ENCODE assay signal across 9 cellular contexts in the genomic region with DNA sequence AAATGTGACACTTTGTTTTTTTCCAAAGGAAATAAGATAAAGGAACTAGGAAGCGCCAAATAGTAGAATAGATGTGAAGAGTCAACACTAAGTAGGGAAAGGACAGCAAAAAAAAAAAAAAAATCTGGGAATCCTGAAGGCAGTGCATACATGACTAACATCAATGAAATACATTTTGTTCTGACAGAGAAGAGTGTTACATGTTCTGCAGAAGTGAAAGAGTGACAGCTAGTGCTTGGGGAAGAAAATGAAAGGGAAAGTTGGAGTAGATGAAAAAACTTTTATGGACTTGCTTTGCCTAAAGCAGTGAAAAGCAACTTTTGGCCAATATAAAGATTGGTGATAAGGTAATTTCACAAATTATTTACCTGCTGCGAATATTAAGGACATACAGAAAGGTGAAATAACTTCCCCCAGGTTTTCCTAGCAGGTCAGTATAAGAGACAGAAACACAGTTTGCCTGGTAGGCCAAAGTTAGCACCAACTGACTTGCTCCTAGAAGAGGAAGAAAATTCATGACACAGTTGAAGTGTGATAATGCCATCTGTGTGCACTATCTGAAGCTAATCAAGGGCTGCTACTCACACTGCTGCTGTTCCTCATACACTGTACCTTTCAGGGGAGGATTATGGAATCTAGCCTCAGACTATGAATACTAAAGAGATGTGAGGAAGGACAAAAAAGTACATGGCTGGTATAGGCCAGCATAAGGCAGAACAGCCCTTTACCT. TPM values are rescaled to one million over a fixed set of nuclear protein-coding genes. Genes with fewer than 3 reads are reported as not detected.
DNase-seq lines count a peak whose midpoint lies in the region; ATAC-seq and TF ChIP-seq lines count a peak whose summit lies in the region.
"Had no signal": no experiment of that assay in that cellular context is flagged by ENCODE, and none has a peak within 500 bp of the region (broad histone marks: within the 10 kb centered on the region; RNA-seq: fewer than 3 reads in every experiment).

No MANE protein-coding gene starts in this region.

- H3K36me3 ChIP-seq in Loucy (ENCODE audit: insufficient read depth, low read length) (peaks cover 43% of the 10 kb centered on the region; the same call in 1 of the 2 replicates), prostate gland (no peaks in the 10 kb centered on the region)

- H3K4me1 ChIP-seq in Loucy (ENCODE audit: insufficient read depth, low read length, poor library complexity, severe bottlenecking) (no peaks in the 10 kb centered on the region), prostate gland (replicated peaks) (no peaks in the 10 kb centered on the region)

- no peak overlapping the region for H3K9ac ChIP-seq in Loucy (ENCODE audit: low read depth, low read length, poor library complexity, severe bottlenecking)

- H3K4me3 ChIP-seq in Loucy (ENCODE audit: low read length, poor library complexity, severe bottlenecking) (no peak overlapping the region), prostate gland (no peak overlapping the region)

- H3K9me2 ChIP-seq in Loucy (replicated peaks; ENCODE audit: low read depth, low read length): no peaks in the 10 kb centered on the region

- H3K27me3 ChIP-seq in Loucy (ENCODE audit: insufficient read depth, low read length, poor library complexity, severe bottlenecking) (peaks cover 5% of the 10 kb centered on the region), prostate gland (replicated peaks; ENCODE audit: insufficient read depth) (no peaks in the 10 kb centered on the region)

- peaks cover 2% of the 10 kb centered on the region; the same call in 1 of the 2 replicates for H3K79me2 ChIP-seq in Loucy (ENCODE audit: insufficient read depth, low read length)

- no peaks in the 10 kb centered on the region for H3F3A ChIP-seq in Loucy (ENCODE audit: low read depth)

- 71% methylated on average over 2 of the region's 2 CpGs for WGBS in prostate gland

- intact Hi-C loops in prostate gland (cut with DNase I): no loop called here

- peak overlapping the region in 1 of 2 donors; percentile 19 for H3K27ac ChIP-seq in prostate gland
- H3K27ac ChIP-seq: RWPE1 had no signal

- H2AFZ ChIP-seq in Loucy (ENCODE audit: low read length): no peak overlapping the region

- peak; percentile 55 for ATAC-seq in GM19467 (IDR thresholded peaks at IDR 0.05; ENCODE audit: unreplicated experiment)

- TF ChIP-seq CTCF in Loucy (conservative IDR thresholded peaks at IDR 0.05; ENCODE audit: low read length): peak; percentile 14; the same call in 1 of the 2 replicates
- no peak for TF ChIP-seq CTCF in prostate gland (IDR thresholded peaks at IDR 0.05)

- no peak for TF ChIP-seq POLR2A in prostate gland (IDR thresholded peaks at IDR 0.05)

- no peak overlapping the region for H3K4me2 ChIP-seq in Loucy (ENCODE audit: low read depth, low read length, poor library complexity, severe bottlenecking)

- DNase-seq in Ammon's horn (ENCODE audit: low spot score): peak; percentile 6
- DNase-seq in fibroblast of peridontal ligament (ENCODE audit: extremely low read depth): peak; percentile 47
- no peak for DNase-seq in NCI-H1436 treated with DMSO at 0.1 percent for 48 hours (lab: John Stamatoyannopoulos, UW)
- no peak for DNase-seq in T1000 (lab: John Stamatoyannopoulos, UW)
- DNase-seq in SKM-1 treated with dmso at 0.1 percent for 144 hours (lab: John Stamatoyannopoulos, UW; ENCODE audit: unreplicated experiment): no peak
- DNase-seq in prostate gland (ENCODE audit: low spot score): no peak

- H3K9me3 ChIP-seq in Loucy (ENCODE audit: insufficient read depth, low read depth, low read length) (no peaks in the 10 kb centered on the region), prostate gland (no peaks in the 10 kb centered on the region)

- H4K20me1 ChIP-seq in Loucy (ENCODE audit: insufficient read depth, low read length, poor library complexity, severe bottlenecking): peaks cover 2% of the 10 kb centered on the region

RNA-seq across cellular contexts. Expression of a gene that starts 38.6 kb away (rescaled TPM):
- 10 to 100 TPM; 10.3 to 15.9 TPM for total RNA-seq in prostate gland

Comparison
In these comparisons a context has a peak if more than half of its experiments do, and no peak if none do; other contexts are left out.
1. DNase-seq: peak in Ammon's horn (single experiment) and fibroblast of peridontal ligament (single experiment); none in NCI-H1436 treated with DMSO at 0.1 percent for 48 hours (single experiment), T1000 (single experiment), SKM-1 treated with dmso at 0.1 percent for 144 hours (single experiment) and prostate gland (single experiment).